Comparison of ENCODE assay signal across 15 cellular contexts in genomic region chr2:67565761-67566160, GRCh38.
DNase-seq lines count a peak whose midpoint lies in the region; ATAC-seq and TF ChIP-seq lines count a peak whose summit lies in the region.
"Had no signal": no experiment of that assay in that cellular context is flagged by ENCODE, and none has a peak within 500 bp of the region (broad histone marks: within the 10 kb centered on the region; RNA-seq: fewer than 3 reads in every experiment).

No MANE protein-coding gene starts in this region.

- no peaks in the 10 kb centered on the region for H4K20me1 ChIP-seq in GM23248 (ENCODE audit: insufficient read depth)

- peak; percentile 96 for DNase-seq in GM23248
- DNase-seq in amniotic stem cell (lab: John Stamatoyannopoulos, UW) = peak; percentile 37
- DNase-seq in fibroblast of villous mesenchyme (ENCODE audit: low read depth) = peak; percentile 86
- peak; percentile 74 for DNase-seq in retinal pigment epithelial cell (ENCODE audit: low read depth)
- DNase-seq in iPS-NIHi11 (ENCODE audit: low spot score) = no peak
- no peak for DNase-seq in lower lobe of right lung
- DNase-seq: activated CD4-positive, alpha-beta T cell treated with anti-CD3 and anti-CD28 coated beads for 48 hours; caudate nucleus; islet precursor cell; naive thymus-derived CD4-positive, alpha-beta T cell; NCI-H1092 treated with DMSO at 0.1 percent for 48 hours; small intestine had no signal

- H3K9me2 ChIP-seq in GM23248 (ENCODE audit: insufficient read depth) = peaks cover 2% of the 10 kb centered on the region; the same call in 1 of the 2 replicates

- H3K4me3 ChIP-seq in GM23248 (0 out of 2 replicates have a peak overlapping the region, but pooled peaks have one; percentile 3), fibroblast of villous mesenchyme (ENCODE audit: low read depth, low read length) (no peak overlapping the region), retinal pigment epithelial cell (ENCODE audit: low read length) (no peak overlapping the region), lower lobe of right lung (no peak overlapping the region)
- H3K4me3 ChIP-seq: suprapubic skin had no signal

- TF ChIP-seq CTCF in fibroblast of villous mesenchyme (IDR thresholded peaks at IDR 0.05; ENCODE audit: insufficient read depth, low read depth, low read length) (no peak), retinal pigment epithelial cell (conservative IDR thresholded peaks at IDR 0.05; ENCODE audit: low read depth, low read length) (no peak), lower lobe of right lung (IDR thresholded peaks at IDR 0.05) (no peak)

- H2AFZ ChIP-seq in GM23248 = no peak overlapping the region

- H3K36me3 ChIP-seq in GM23248 (ENCODE audit: low read depth) (no peaks in the 10 kb centered on the region), lower lobe of right lung (no peaks in the 10 kb centered on the region)
- H3K36me3 ChIP-seq: suprapubic skin had no signal

- peaks cover 62% of the 10 kb centered on the region for H3K4me1 ChIP-seq in GM23248 (ENCODE audit: insufficient read depth)
- no peaks in the 10 kb centered on the region for H3K4me1 ChIP-seq in lower lobe of right lung
- H3K4me1 ChIP-seq: suprapubic skin had no signal

- no peaks in the 10 kb centered on the region for H3K79me2 ChIP-seq in GM23248 (ENCODE audit: insufficient read depth)

- H3K27ac ChIP-seq in GM23248 (peak overlapping the region; percentile 79), lower lobe of right lung (no peak overlapping the region)
- H3K27ac ChIP-seq: suprapubic skin had no signal

- intact Hi-C loops in lower lobe of right lung (cut with DNase I) = no loop called here

- peaks cover 74% of the 10 kb centered on the region for H3F3A ChIP-seq in GM23248 (ENCODE audit: insufficient read depth)

- ATAC-seq in HG02884 (IDR thresholded peaks at IDR 0.05; ENCODE audit: unreplicated experiment) (no peak), GM18907 (IDR thresholded peaks at IDR 0.05; ENCODE audit: unreplicated experiment) (no peak), lower lobe of right lung (no peak)
- ATAC-seq: naive thymus-derived CD4-positive, alpha-beta T cell had no signal

- H3K27me3 ChIP-seq in GM23248 (replicated peaks; ENCODE audit: insufficient read depth) (no peaks in the 10 kb centered on the region), lower lobe of right lung (ENCODE audit: low read depth) (no peaks in the 10 kb centered on the region)
- H3K27me3 ChIP-seq: suprapubic skin had no signal

- in situ Hi-C loops in GM23248 (cut with MboI) = no loop called here

- H3K9ac ChIP-seq in GM23248 = peak overlapping the region; percentile 30

- 0 to 4% methylated on average over 6 of the region's 6 CpGs for WGBS in GM23248 (ENCODE audit: low coverage in 1 of 2, low lambda C conversion rate in 2 of 2, missing lambda C conversion rate in 2 of 2), 2 experiments

- H3K9me3 ChIP-seq in GM23248 (ENCODE audit: low read depth) = no peaks in the 10 kb centered on the region
- no peaks in the 10 kb centered on the region for H3K9me3 ChIP-seq in lower lobe of right lung
- H3K9me3 ChIP-seq: suprapubic skin had no signal

- peak overlapping the region; percentile 10 for H3K4me2 ChIP-seq in GM23248 (ENCODE audit: unreplicated experiment)

Comparison
In these comparisons a context has a peak if more than half of its experiments do, and no peak if none do; other contexts are left out.
1. DNase-seq: peak in GM23248 (single experiment), amniotic stem cell (single experiment), fibroblast of villous mesenchyme (single experiment) and retinal pigment epithelial cell (single experiment); none in iPS-NIHi11 (single experiment) and lower lobe of right lung (single experiment).